13 cellular contexts compared by ENCODE assay signal in the genomic region with DNA sequence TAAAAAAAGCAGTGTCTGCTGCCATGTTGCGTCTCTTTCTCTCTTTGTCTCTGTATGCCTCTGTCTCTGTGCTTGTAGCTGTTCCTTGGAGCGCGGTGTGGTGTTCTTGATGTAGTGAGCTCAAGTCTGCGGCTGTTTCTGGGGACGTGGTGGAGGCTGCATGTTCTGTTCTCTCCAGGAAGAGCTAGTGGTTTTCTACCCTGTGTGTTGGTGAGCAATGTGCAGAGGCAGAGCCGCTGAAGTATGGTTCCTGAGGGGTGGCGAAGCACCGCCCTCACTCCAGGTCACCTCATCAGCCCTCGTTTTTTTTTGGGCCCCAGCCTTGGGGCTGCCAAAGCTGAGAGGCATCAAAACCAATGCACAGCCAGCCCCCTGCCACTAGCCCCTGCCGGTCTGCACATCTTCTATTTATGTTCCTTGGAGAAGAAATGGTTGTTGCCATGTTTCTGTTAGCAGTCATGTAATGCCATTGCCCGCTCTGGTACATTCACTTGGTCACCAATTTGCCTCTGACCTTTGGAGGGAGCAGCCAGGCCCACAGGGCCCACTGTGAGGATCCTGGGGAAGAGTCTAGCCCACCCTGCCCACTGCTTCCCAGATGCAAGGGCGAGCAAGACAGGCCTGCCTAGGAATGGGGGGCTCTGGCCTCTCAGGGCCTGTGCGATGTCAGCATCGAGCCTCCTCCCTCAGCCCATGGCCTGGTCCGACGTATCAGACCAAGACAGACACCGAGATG. TPM values are rescaled to one million over a fixed set of nuclear protein-coding genes. Genes with fewer than 3 reads are reported as not detected.
DNase-seq lines count a peak whose midpoint lies in the region; ATAC-seq and TF ChIP-seq lines count a peak whose summit lies in the region.
"Had no signal": no experiment of that assay in that cellular context is flagged by ENCODE, and none has a peak within 500 bp of the region (broad histone marks: within the 10 kb centered on the region; RNA-seq: fewer than 3 reads in every experiment).

No MANE protein-coding gene starts in this region.

- H3K27ac Mint-ChIP-seq in mesothelial cell of epicardium: peak overlapping the region; percentile 45

- peaks cover 55% of the 10 kb centered on the region for H3K36me3 Mint-ChIP-seq in mesothelial cell of epicardium

- intact Hi-C loops in testis (cut with DNase I; ENCODE audit: low total_unique reads): no loop called here

- peaks cover 7% of the 10 kb centered on the region for H3K36me3 ChIP-seq in testis (ENCODE audit: low read depth, missing control alignments)

- no peak for TF ChIP-seq POLR2A in testis (IDR thresholded peaks at IDR 0.05)

- H3K4me3 ChIP-seq in testis: no peak overlapping the region

- no peaks in the 10 kb centered on the region for H3K27me3 Mint-ChIP-seq in mesothelial cell of epicardium (ENCODE audit: low read depth)

- H3K4me3 Mint-ChIP-seq in mesothelial cell of epicardium: no peak overlapping the region

- WGBS in testis, 2 donors: 86 to 88% methylated on average over 14 to 17 of the region's 17 CpGs

- no peaks in the 10 kb centered on the region for H3K27me3 ChIP-seq in testis

- CTCF ChIA-PET in RWPE1 (lab: Yijun Ruan, JAX): interaction anchor here (0.6 to 0.7 kb wide), 2 partner anchors 12 to 77 kb away, joined by 6 to 8 read pairs; no protein-coding TSS in a partner anchor

- peaks cover 30% of the 10 kb centered on the region for H3K4me1 Mint-ChIP-seq in mesothelial cell of epicardium

- H3K9me3 ChIP-seq in testis: no peaks in the 10 kb centered on the region

- peaks cover 11% of the 10 kb centered on the region for H3K4me1 ChIP-seq in testis

- peak; percentile 79 for ATAC-seq in stimulated activated naive CD8-positive, alpha-beta T cell treated with anti-CD3 and anti-CD28 coated beads, Interleukin-15, Interleukin-2, amounts not matched to agents 100 U/mL and 50 U/mL, for 24 hours
- no peak for ATAC-seq in GM21619 (IDR thresholded peaks at IDR 0.05; ENCODE audit: unreplicated experiment)

- no peaks in the 10 kb centered on the region for H3K9me3 Mint-ChIP-seq in mesothelial cell of epicardium

- no peak for DNase-seq in RWPE1 (ENCODE audit: low spot score)
- DNase-seq in activated T-cell treated with anti-CD3 and anti-CD28 coated beads, Interleukin-2, amount 50 U/mL, for 48 hours: peak; percentile 66 to 75
- no peak for DNase-seq in mesothelial cell of epicardium (ENCODE audit: low spot score in 2 of 2, unreplicated experiment in 2 of 2)
- peak; percentile 64 for DNase-seq in stimulated activated naive CD8-positive, alpha-beta T cell treated with anti-CD3 and anti-CD28 coated beads, Interleukin-15, Interleukin-2, amounts not matched to agents 100 U/mL and 50 U/mL, for 24 hours
- no peak for DNase-seq in middle frontal gyrus (ENCODE audit: extremely low spot score, low spot score)
- DNase-seq in testis: no peak
- no peak for DNase-seq in putamen (ENCODE audit: low spot score)
- DNase-seq: head of caudate nucleus, nucleus accumbens had no signal

- H3K27ac ChIP-seq in RWPE1 (peak overlapping the region; percentile 99), testis (no peak overlapping the region)

- POLR2A ChIA-PET in RWPE1 (lab: Yijun Ruan, JAX; ENCODE audit: low non-redundant PET): no interaction called here

- TF ChIP-seq CTCF in RWPE1 (conservative IDR thresholded peaks at IDR 0.05; ENCODE audit: low read depth) (no peak), mesothelial cell of epicardium (IDR thresholded peaks at IDR 0.05; ENCODE audit: unreplicated experiment) (no peak), testis (IDR thresholded peaks at IDR 0.05) (no peak)

RNA-seq across cellular contexts. Expression of a gene that starts 7.2 kb away (rescaled TPM):
- total RNA-seq in mesothelial cell of epicardium (423 to 443 TPM (median 425 TPM) in 3 replicates), testis (100 to 1,000 TPM; 216 to 249 TPM)
- 307 TPM for polyA plus RNA-seq in testis (ENCODE audit: insufficient read depth, low read depth, low replicate concordance)

RNA-seq across cellular contexts. Expression of a gene that starts 11.0 kb away (rescaled TPM):
- total RNA-seq in mesothelial cell of epicardium: 79.5 to 91.4 TPM (median 85.9 TPM) in 3 replicates
- total RNA-seq in testis: 100 to 1,000 TPM; 176 to 193 TPM
- polyA plus RNA-seq in testis (ENCODE audit: insufficient read depth, low read depth, low replicate concordance): 217 TPM

RNA-seq across cellular contexts. Expression of a gene that starts 29.9 kb away (rescaled TPM):
- 1.4 to 3.0 TPM (median 1.6 TPM) in 3 replicates for total RNA-seq in mesothelial cell of epicardium
- total RNA-seq in testis: 1 to 10 TPM; 1.6 to 1.9 TPM
- 1.6 TPM for polyA plus RNA-seq in testis (ENCODE audit: insufficient read depth, low read depth, low replicate concordance)
- total RNA-seq: M059J, temporal lobe had no signal

RNA-seq across cellular contexts. Expression of a gene that starts 35.5 kb away (rescaled TPM):
- total RNA-seq in mesothelial cell of epicardium: 2.1 to 3.3 TPM (median 2.3 TPM) in 3 replicates
- total RNA-seq in testis: 1 to 10 TPM; 3.0 to 5.2 TPM
- 2.6 TPM for polyA plus RNA-seq in testis (ENCODE audit: insufficient read depth, low read depth, low replicate concordance)

RNA-seq across cellular contexts. Expression of a gene that starts 53.6 kb away (rescaled TPM):
- 1.2 TPM in 1 of 3 replicates, not detected in the others for total RNA-seq in mesothelial cell of epicardium
- total RNA-seq in testis: 1 to 10 TPM; 2.3 to 8.1 TPM
- not detected for polyA plus RNA-seq in testis (ENCODE audit: insufficient read depth, low read depth, low replicate concordance)
- total RNA-seq: H1, M059J had no signal

Comparison
In these comparisons a context has a peak if more than half of its experiments do, and no peak if none do; other contexts are left out.
1. DNase-seq: peak in activated T-cell treated with anti-CD3 and anti-CD28 coated beads, Interleukin-2, amount 50 U/mL, for 48 hours (2 of 2) and stimulated activated naive CD8-positive, alpha-beta T cell treated with anti-CD3 and anti-CD28 coated beads, Interleukin-15, Interleukin-2, amounts not matched to agents 100 U/mL and 50 U/mL, for 24 hours (single experiment); none in RWPE1 (single experiment), mesothelial cell of epicardium (0 of 2), middle frontal gyrus (single experiment), testis (single experiment) and putamen (single experiment).